Comparison of ENCODE assay signal across 2 cellular contexts in genomic region chr1:42504535-42505128, GRCh38.
A peak's percentile ranks its signal among the peaks of the same experiment; 100 is the strongest.
TF ChIP-seq lines count a peak whose summit lies in the region.

No MANE protein-coding gene starts in this region.

TF ChIP-seq in HepG2, 621 proteins besides CTCF, POLR2A, EP300 and RAD21:
- TF ChIP-seq ZFP36 (IDR thresholded peaks at IDR 0.05; ENCODE audit: borderline replicate concordance, low read depth, low read length, partially characterized antibody) (peak; percentile 29), ZNF660 (CRISPR knock-in tag; IDR thresholded peaks at IDR 0.05; ENCODE audit: borderline replicate concordance, low read depth) (no peak)

TF ChIP-seq in K562, 482 proteins besides CTCF, POLR2A, EP300 and RAD21:
- TF ChIP-seq SIN3A (IDR thresholded peaks at IDR 0.05; ENCODE audit: borderline replicate concordance in 2 of 2, control insufficient read depth in 1 of 2, low read depth in 2 of 2, low read length in 2 of 2) (no peak), ZFP36 (IDR thresholded peaks at IDR 0.05; ENCODE audit: low read depth, low read length, partially characterized antibody) (peak; percentile 41)
